11 cellular contexts compared by ENCODE assay signal in genomic region chr12:95802482-95803264, GRCh38. TPM values are rescaled to one million over a fixed set of nuclear protein-coding genes. Genes with fewer than 3 reads are reported as not detected.
DNase-seq lines count a peak whose midpoint lies in the region; ATAC-seq and TF ChIP-seq lines count a peak whose summit lies in the region.
"Had no signal": no experiment of that assay in that cellular context is flagged by ENCODE, and none has a peak within 500 bp of the region (broad histone marks: within the 10 kb centered on the region; RNA-seq: fewer than 3 reads in every experiment).

No MANE protein-coding gene starts in this region.

- H3K27ac Mint-ChIP-seq in type B pancreatic cell, result peak overlapping the region; percentile 17

- peaks cover 3% of the 10 kb centered on the region for H3K27me3 Mint-ChIP-seq in type B pancreatic cell

- H3K36me3 ChIP-seq in body of pancreas (replicated peaks in 1 of 2; ENCODE audit: insufficient read depth in 1 of 2, low read depth in 2 of 2), result no peaks in the 10 kb centered on the region
- no peaks in the 10 kb centered on the region for H3K36me3 ChIP-seq in tibial artery
- H3K36me3 ChIP-seq: HAP-1 had no signal

- H3K9me3 ChIP-seq in body of pancreas (no peaks in the 10 kb centered on the region), tibial artery (no peaks in the 10 kb centered on the region)
- H3K9me3 ChIP-seq: HAP-1 had no signal

- no peaks in the 10 kb centered on the region for H3K27me3 ChIP-seq in body of pancreas
- H3K27me3 ChIP-seq in tibial artery, result no peaks in the 10 kb centered on the region

- DNase-seq in HK-2 (ENCODE audit: unreplicated experiment) (peak; percentile 60), body of pancreas (peak; percentile 31 to 56 (median 51)), left colon (peak in 1 of 2 donors; percentile 17), type B pancreatic cell (ENCODE audit: extremely low spot score, unreplicated experiment) (no peak), tibial artery (no peak), cortex of kidney (lab: John Stamatoyannopoulos, UW) (no peak), GM13976 (ENCODE audit: low spot score) (no peak)
- DNase-seq: activated CD8-positive, alpha-beta memory T cell treated with anti-CD3 and anti-CD28 coated beads, Interleukin-2, amount 50 U/mL, for 4 hours; effector CD4-positive, alpha-beta T cell; stimulated activated naive CD4-positive, alpha-beta T cell had no signal

- intact Hi-C loops in body of pancreas (cut with DNase I), result no loop called here
- intact Hi-C loops in left colon (cut with DNase I, micrococcal nuclease), result no loop called here
- intact Hi-C loops in tibial artery (cut with DNase I; ENCODE audit: low total_unique reads), result no loop called here

- no peak overlapping the region for H3K4me3 Mint-ChIP-seq in type B pancreatic cell

- peak in 1 of 3 donors; percentile 15 for TF ChIP-seq POLR2A in body of pancreas (IDR thresholded peaks at IDR 0.05)

- no peaks in the 10 kb centered on the region for H3K9me3 Mint-ChIP-seq in type B pancreatic cell

- in situ Hi-C loops in GM13976 (cut with MboI; ENCODE audit: low sequenced_read_pairs, unreplicated experiment), result no loop called here

- ATAC-seq in body of pancreas (peak; percentile 84), left colon (peak; percentile 96)

- no peak overlapping the region for H3K4me3 ChIP-seq in body of pancreas
- no peak overlapping the region for H3K4me3 ChIP-seq in tibial artery
- H3K4me3 ChIP-seq: HAP-1 had no signal

- H3K4me1 ChIP-seq in body of pancreas (peaks cover 29% of the 10 kb centered on the region), tibial artery (peaks cover 4 to 38% (median 16%) of the 10 kb centered on the region in 4 donors)
- H3K4me1 ChIP-seq: HAP-1 had no signal

- TF ChIP-seq CTCF in body of pancreas (IDR thresholded peaks at IDR 0.05), result no peak
- no peak for TF ChIP-seq CTCF in type B pancreatic cell (conservative IDR thresholded peaks at IDR 0.05)
- no peak for TF ChIP-seq CTCF in tibial artery (IDR thresholded peaks at IDR 0.05)
- no peak for TF ChIP-seq CTCF in GM13976 (IDR thresholded peaks at IDR 0.05; ENCODE audit: borderline replicate concordance, control extremely low read depth, extremely low read depth, insufficient read depth, missing control alignments)

- 12 to 13% methylated on average over 5 of the region's 5 CpGs for WGBS in body of pancreas, 2 donors

- H3K4me1 Mint-ChIP-seq in type B pancreatic cell (ENCODE audit: unreplicated experiment), result no peaks in the 10 kb centered on the region

- H3K36me3 Mint-ChIP-seq in type B pancreatic cell, result no peaks in the 10 kb centered on the region

- peak overlapping the region; percentile 58 to 79 (median 64) for H3K27ac ChIP-seq in body of pancreas
- H3K27ac ChIP-seq in tibial artery, result peak overlapping the region in 1 of 2 donors; percentile 15

RNA-seq across cellular contexts. Expression of gene NTN4, which starts 12.1 kb away (rescaled TPM):
- 10 to 100 TPM; 47.7 to 62.0 TPM for total RNA-seq in body of pancreas
- total RNA-seq in left colon, result 10 to 100 TPM; 17.4 to 25.3 TPM
- 21.2 and 23.5 TPM in 2 replicates for total RNA-seq in type B pancreatic cell (ENCODE audit: low replicate concordance)

RNA-seq across cellular contexts. Expression of gene SNRPF, which starts 56.1 kb away (rescaled TPM):
- total RNA-seq in body of pancreas, result 1 to 10 TPM; 6.7 to 7.6 TPM
- total RNA-seq in left colon, result 10 to 100 TPM; 13.5 to 17.4 TPM
- 31.9 and 42.9 TPM in 2 replicates for total RNA-seq in type B pancreatic cell (ENCODE audit: low replicate concordance)

Comparison
In these comparisons a context has a peak if more than half of its experiments do, and no peak if none do; other contexts are left out.
1. DNase-seq: peak in HK-2 (single experiment) and body of pancreas (4 of 4); none in type B pancreatic cell (single experiment), tibial artery (0 of 2), cortex of kidney (single experiment) and GM13976 (single experiment).